In genomic region chr1:71783096-71783495, GRCh38 we compare ENCODE assay signal across 18 cellular contexts.
A peak's percentile ranks its signal among the peaks of the same experiment; 100 is the strongest.
DNase-seq lines count a peak whose midpoint lies in the region; ATAC-seq, FAIRE-seq and TF ChIP-seq lines count a peak whose summit lies in the region.
"Had no signal": no experiment of that assay in that cellular context is flagged by ENCODE, and none has a peak within 500 bp of the region (broad histone marks: within the 10 kb centered on the region; RNA-seq: fewer than 3 reads in every experiment).

No MANE protein-coding gene starts in this region.

- peak overlapping the region; percentile 36 for H3K4me3 ChIP-seq in endocrine pancreas (ENCODE audit: control insufficient read depth, insufficient read depth, low read length)
- no peak overlapping the region for H3K4me3 ChIP-seq in kidney (ENCODE audit: low read length in 2 of 2)
- H3K4me3 ChIP-seq: HAP-1 had no signal

- no peak overlapping the region for H3K27ac ChIP-seq in kidney (ENCODE audit: low read depth in 2 of 2, low read length in 2 of 2)
- H3K27ac ChIP-seq: 22Rv1 had no signal

- no peaks in the 10 kb centered on the region for H3K4me1 Mint-ChIP-seq in nephron progenitor cell

- H3K9me3 Mint-ChIP-seq in nephron progenitor cell, result no peaks in the 10 kb centered on the region

- H3K9ac ChIP-seq in endocrine pancreas (ENCODE audit: control insufficient read depth, insufficient read depth, low read length) (no peak overlapping the region), kidney (ENCODE audit: low read length in 2 of 2) (no peak overlapping the region)

- H3K9me3 ChIP-seq in endocrine pancreas (ENCODE audit: control insufficient read depth, low read length), result no peaks in the 10 kb centered on the region
- no peaks in the 10 kb centered on the region for H3K9me3 ChIP-seq in kidney (ENCODE audit: control insufficient read depth in 1 of 2, low read length in 2 of 2)
- H3K9me3 ChIP-seq: HAP-1 had no signal

- H3K27me3 Mint-ChIP-seq in nephron progenitor cell (ENCODE audit: low read depth, poor library complexity), result no peaks in the 10 kb centered on the region
- H3K27me3 Mint-ChIP-seq: CD4-positive, CD25-positive, alpha-beta regulatory T cell had no signal

- no peak for TF ChIP-seq CTCF in kidney (IDR thresholded peaks at IDR 0.05; ENCODE audit: borderline replicate concordance, extremely low read depth, insufficient read depth)
- TF ChIP-seq CTCF in nephron progenitor cell (IDR thresholded peaks at IDR 0.05), result no peak

- no peaks in the 10 kb centered on the region for H3K36me3 ChIP-seq in endocrine pancreas (ENCODE audit: control insufficient read depth, insufficient read depth, low read length)
- no peaks in the 10 kb centered on the region for H3K36me3 ChIP-seq in kidney (ENCODE audit: control insufficient read depth in 1 of 2, insufficient read depth in 2 of 2, low read length in 2 of 2)
- H3K36me3 ChIP-seq: HAP-1 had no signal

- FAIRE-seq in kidney (lab: Jason Lieb, UNC), result no peak
- FAIRE-seq: G401.6, GM12891, H1, HepG2, HTR-8/SVneo had no signal

- H3K4me1 ChIP-seq in endocrine pancreas (ENCODE audit: control insufficient read depth, insufficient read depth, low read length) (no peaks in the 10 kb centered on the region), kidney (ENCODE audit: control insufficient read depth in 1 of 2, insufficient read depth in 1 of 2, low read depth in 1 of 2, low read length in 2 of 2) (peaks cover 2 to 20% of the 10 kb centered on the region in 2 donors)
- H3K4me1 ChIP-seq: HAP-1 had no signal

- H3K27ac Mint-ChIP-seq in nephron progenitor cell, result no peak overlapping the region
- H3K27ac Mint-ChIP-seq: CD4-positive, CD25-positive, alpha-beta regulatory T cell had no signal

- no peaks in the 10 kb centered on the region for H3K27me3 ChIP-seq in endocrine pancreas (ENCODE audit: control insufficient read depth, insufficient read depth, low read length)

- no peak overlapping the region for H3K4me3 Mint-ChIP-seq in nephron progenitor cell
- H3K4me3 Mint-ChIP-seq: CD4-positive, CD25-positive, alpha-beta regulatory T cell had no signal

- no peak for DNase-seq in left cardiac atrium
- DNase-seq in Right ventricle myocardium inferior (ENCODE audit: missing footprints), result no peak
- DNase-seq in NCI-H446 treated with DMSO at 0.1 percent for 48 hours (lab: John Stamatoyannopoulos, UW), result peak; percentile 31
- DNase-seq in superior temporal gyrus (ENCODE audit: extremely low spot score), result peak; percentile 47
- DNase-seq in kidney, result no peak
- DNase-seq in NCI-H146 (lab: John Stamatoyannopoulos, UW), result no peak
- no peak for DNase-seq in nephron progenitor cell
- DNase-seq: Calu3; CD4-positive, CD25-positive, alpha-beta regulatory T cell; DMS 273 treated with DMSO at 0.1 percent for 48 hours had no signal

- intact Hi-C loops in left cardiac atrium (cut with DNase I) (no loop called here), Right ventricle myocardium inferior (cut with DNase I) (no loop called here), kidney (cut with DNase I) (no loop called here)

- peak; percentile 34 to 67 for ATAC-seq in left cardiac atrium
- no peak for ATAC-seq in Right ventricle myocardium inferior
- ATAC-seq: HepG2 had no signal

- no peaks in the 10 kb centered on the region for H3K36me3 Mint-ChIP-seq in nephron progenitor cell (ENCODE audit: low read depth)
- H3K36me3 Mint-ChIP-seq: CD4-positive, CD25-positive, alpha-beta regulatory T cell had no signal

Comparison
In these comparisons a context has a peak if more than half of its experiments do, and no peak if none do; other contexts are left out.
1. DNase-seq: peak in NCI-H446 treated with DMSO at 0.1 percent for 48 hours (single experiment) and superior temporal gyrus (single experiment); none in left cardiac atrium (single experiment), Right ventricle myocardium inferior (single experiment), kidney (single experiment), NCI-H146 (single experiment) and nephron progenitor cell (single experiment).